10 cellular contexts compared by ENCODE assay signal in genomic region chr6:33091957-33092356, GRCh38. TPM values are rescaled to one million over a fixed set of nuclear protein-coding genes. Genes with fewer than 3 reads are reported as not detected.
DNase-seq lines count a peak whose midpoint lies in the region; ATAC-seq, FAIRE-seq and TF ChIP-seq lines count a peak whose summit lies in the region.
"Had no signal": no experiment of that assay in that cellular context is flagged by ENCODE, and none has a peak within 500 bp of the region (broad histone marks: within the 10 kb centered on the region; RNA-seq: fewer than 3 reads in every experiment).

No MANE protein-coding gene starts in this region.

- H3K27me3 Mint-ChIP-seq in naive thymus-derived CD8-positive, alpha-beta T cell, result peaks cover 10 to 18% (median 14%) of the 10 kb centered on the region in 5 donors
- H3K27me3 Mint-ChIP-seq in Caco-2 (ENCODE audit: insufficient read depth, unreplicated experiment), result peaks cover 28% of the 10 kb centered on the region

- BruUV-seq in mammary epithelial cell (replicated peaks; lab: Mats Ljungman, UMichigan) (no TSS peak), Caco-2 (replicated peaks; lab: Mats Ljungman, UMichigan) (no TSS peak)

- peaks cover 0 to 5% (median 0%) of the 10 kb centered on the region in 3 donors for H3K36me3 Mint-ChIP-seq in naive thymus-derived CD8-positive, alpha-beta T cell
- H3K36me3 Mint-ChIP-seq in Caco-2 (ENCODE audit: insufficient read depth, unreplicated experiment), result no peaks in the 10 kb centered on the region

- no peak overlapping the region for H3K9ac ChIP-seq in mammary epithelial cell (ENCODE audit: insufficient read depth, low read length)

- dilution Hi-C loops in mammary epithelial cell (cut with HindIII; ENCODE audit: low sequenced_read_pairs), result no loop called here

- CTCF ChIA-PET in mammary epithelial cell (lab: Charles Lee; ENCODE audit: low non-redundant PET) (no interaction called here), Caco-2 (lab: Charles Lee) (no interaction called here)

- H3K4me3 ChIP-seq in mammary epithelial cell (replicated peaks in 1 of 3; ENCODE audit: insufficient read depth in 1 of 3, low read depth in 2 of 3, low read length in 3 of 3) (no peak overlapping the region), Caco-2 (ENCODE audit: low read depth, low read length) (no peak overlapping the region)
- H3K4me3 ChIP-seq: skin epidermis had no signal

- peak; percentile 84 to 91 for ATAC-seq in naive thymus-derived CD8-positive, alpha-beta T cell
- no peak for ATAC-seq in HG02678 (IDR thresholded peaks at IDR 0.05; ENCODE audit: unreplicated experiment)

- POLR2A ChIA-PET in naive thymus-derived CD8-positive, alpha-beta T cell (lab: Charles Lee), result no interaction called here
- POLR2A ChIA-PET in Caco-2 (lab: Charles Lee), result no interaction called here

- no peak overlapping the region for H3K27ac ChIP-seq in mammary epithelial cell (ENCODE audit: insufficient read depth, low read depth, low read length)
- H3K27ac ChIP-seq: skin epidermis had no signal

- TF ChIP-seq CTCF in mammary epithelial cell (conservative IDR thresholded peaks at IDR 0.05 in 1 of 2, IDR thresholded peaks at IDR 0.05 in 1 of 2; ENCODE audit: extremely low read depth in 1 of 2, insufficient read depth in 1 of 2, low read depth in 1 of 2, low read length in 2 of 2), result peak; percentile 30 to 39
- TF ChIP-seq CTCF in Caco-2 (IDR thresholded peaks at IDR 0.05; ENCODE audit: insufficient read depth in 1 of 2, low read depth in 1 of 2, low read length in 1 of 2, severe bottlenecking in 1 of 2, unreplicated experiment in 1 of 2), result peak in 1 of 2 experiments; percentile 28

- H3K27me3 ChIP-seq in mammary epithelial cell (ENCODE audit: insufficient read depth, low read length) (no peaks in the 10 kb centered on the region), Caco-2 (replicated peaks; ENCODE audit: control insufficient read depth, insufficient read depth, low read length) (no peaks in the 10 kb centered on the region)

- no peaks in the 10 kb centered on the region for H4K20me1 ChIP-seq in mammary epithelial cell (ENCODE audit: insufficient read depth, low read length)

- peak overlapping the region in 2 of 10 donors; percentile 30 to 31 for H3K27ac Mint-ChIP-seq in naive thymus-derived CD8-positive, alpha-beta T cell
- H3K27ac Mint-ChIP-seq in Caco-2 (ENCODE audit: unreplicated experiment), result no peak overlapping the region
- H3K27ac Mint-ChIP-seq: T-helper 1 cell treated with Interleukin-12 subunit alpha and Interleukin-12 subunit beta and Interleukin-4 antibody, amounts not matched to agents 30 μg/mL and 1 μg/mL, for 36 hours had no signal

- H3K4me1 Mint-ChIP-seq in naive thymus-derived CD8-positive, alpha-beta T cell, result peaks cover 0 to 16% (median 4%) of the 10 kb centered on the region in 4 donors
- H3K4me1 Mint-ChIP-seq in Caco-2 (ENCODE audit: low read depth, unreplicated experiment), result no peaks in the 10 kb centered on the region

- intact Hi-C loops in mammary epithelial cell (cut with micrococcal nuclease), result no loop called here
- intact Hi-C loops in Caco-2 (cut with micrococcal nuclease; ENCODE audit: unreplicated experiment), result no loop called here

- H3K36me3 ChIP-seq in mammary epithelial cell (ENCODE audit: insufficient read depth, low read length), result no peaks in the 10 kb centered on the region
- H3K36me3 ChIP-seq in Caco-2 (ENCODE audit: control insufficient read depth, insufficient read depth, low read length), result no peaks in the 10 kb centered on the region

- H3K4me3 Mint-ChIP-seq in naive thymus-derived CD8-positive, alpha-beta T cell, result no peak overlapping the region
- H3K4me3 Mint-ChIP-seq in Caco-2 (ENCODE audit: unreplicated experiment), result no peak overlapping the region
- H3K4me3 Mint-ChIP-seq: T-helper 1 cell treated with Interleukin-12 subunit alpha and Interleukin-12 subunit beta and Interleukin-4 antibody, amounts not matched to agents 30 μg/mL and 1 μg/mL, for 36 hours had no signal

- H3K4me2 ChIP-seq in mammary epithelial cell (ENCODE audit: insufficient read depth, low read depth, low read length), result no peak overlapping the region

- DNase-seq in GM19239 (ENCODE audit: insufficient read length, low spot score) (no peak), T-helper 9 cell (peak; percentile 48), mammary epithelial cell (no peak), Caco-2 (no peak), NCI-H446 treated with DMSO at 0.1 percent for 48 hours (lab: John Stamatoyannopoulos, UW) (no peak), H4 (ENCODE audit: low spot score) (no peak)
- DNase-seq in naive thymus-derived CD8-positive, alpha-beta T cell, result peak in 9 of 10 donors; percentile 33 to 77 (median 51)

- in situ Hi-C loops in mammary epithelial cell (cut with MboI; ENCODE audit: low sequenced_read_pairs in 2 of 2), result no loop called here

- H3K79me2 ChIP-seq in mammary epithelial cell (ENCODE audit: insufficient read depth, low read length), result no peaks in the 10 kb centered on the region

- no peak overlapping the region for H2AFZ ChIP-seq in mammary epithelial cell (ENCODE audit: low read depth, low read length)

- FAIRE-seq in GM19239 (lab: Jason Lieb, UNC), result peak; percentile 47

- WGBS in mammary epithelial cell (ENCODE audit: low coverage, missing lambda C conversion rate), result 61% methylated on average over 9 of the region's 9 CpGs

- H3K4me1 ChIP-seq in mammary epithelial cell (ENCODE audit: insufficient read depth, low read length) (peaks cover 2% of the 10 kb centered on the region), Caco-2 (no peaks in the 10 kb centered on the region)

- H3K9me3 ChIP-seq in mammary epithelial cell (replicated peaks; ENCODE audit: insufficient read depth, low read length) (no peaks in the 10 kb centered on the region), Caco-2 (no peaks in the 10 kb centered on the region; the same call in 1 of the 2 replicates)

- H3K9me3 Mint-ChIP-seq in naive thymus-derived CD8-positive, alpha-beta T cell, result peaks cover 0 to 4% (median 0%) of the 10 kb centered on the region in 9 donors
- H3K9me3 Mint-ChIP-seq in Caco-2 (ENCODE audit: unreplicated experiment), result peaks cover 12% of the 10 kb centered on the region
- H3K9me3 Mint-ChIP-seq: T-helper 1 cell treated with Interleukin-12 subunit alpha and Interleukin-12 subunit beta and Interleukin-4 antibody, amounts not matched to agents 30 μg/mL and 1 μg/mL, for 36 hours had no signal

RNA-seq across cellular contexts. Expression of gene HLA-DPB1, which starts 16.2 kb away (rescaled TPM):
- total RNA-seq in mammary epithelial cell (1 to 10 TPM in 1 of 2 donors, not detected in 1; 9.2 TPM), Caco-2 (2022) (not detected in 2 replicates)
- 10.7 TPM for polyA plus RNA-seq in mammary epithelial cell
- polyA minus RNA-seq in mammary epithelial cell, result not detected
- total RNA-seq in naive thymus-derived CD8-positive, alpha-beta T cell, result 10 to 100 TPM; 42.8 to 44.0 TPM
- 100 to 1,000 TPM in 2 of 3 donors, 10 to 100 TPM in 1; 62.2 to 228 (median 186) TPM for polyA plus RNA-seq in naive thymus-derived CD8-positive, alpha-beta T cell
- 25.4 and 47.3 TPM in 2 replicates for total RNA-seq in H4 (2014; rRNA removed; shearing (Covaris generic))

RNA-seq across cellular contexts. Expression of gene HLA-DPA1, which starts 18.5 kb away (rescaled TPM):
- total RNA-seq in mammary epithelial cell, result under 1 TPM in 1 of 2 donors, not detected in 1; 0.33 TPM
- 1.9 TPM for polyA plus RNA-seq in mammary epithelial cell
- polyA minus RNA-seq in mammary epithelial cell, result not detected
- 10 to 100 TPM; 32.6 to 35.9 TPM for total RNA-seq in naive thymus-derived CD8-positive, alpha-beta T cell
- 100 to 1,000 TPM in 1 of 3 donors, 10 to 100 TPM in 2; 19.5 to 121 (median 77.1) TPM for polyA plus RNA-seq in naive thymus-derived CD8-positive, alpha-beta T cell
- total RNA-seq in Caco-2 (2022), result not detected in 2 replicates
- 5.2 and 5.4 TPM in 2 replicates for total RNA-seq in H4 (2014; rRNA removed; shearing (Covaris generic))

Comparison
In these comparisons a context has a peak if more than half of its experiments do, and no peak if none do; other contexts are left out.
1. DNase-seq: peak in T-helper 9 cell (single experiment) and naive thymus-derived CD8-positive, alpha-beta T cell (9 of 10); none in GM19239 (single experiment), mammary epithelial cell (single experiment), Caco-2 (0 of 2), NCI-H446 treated with DMSO at 0.1 percent for 48 hours (single experiment) and H4 (single experiment).